In the genomic region with DNA sequence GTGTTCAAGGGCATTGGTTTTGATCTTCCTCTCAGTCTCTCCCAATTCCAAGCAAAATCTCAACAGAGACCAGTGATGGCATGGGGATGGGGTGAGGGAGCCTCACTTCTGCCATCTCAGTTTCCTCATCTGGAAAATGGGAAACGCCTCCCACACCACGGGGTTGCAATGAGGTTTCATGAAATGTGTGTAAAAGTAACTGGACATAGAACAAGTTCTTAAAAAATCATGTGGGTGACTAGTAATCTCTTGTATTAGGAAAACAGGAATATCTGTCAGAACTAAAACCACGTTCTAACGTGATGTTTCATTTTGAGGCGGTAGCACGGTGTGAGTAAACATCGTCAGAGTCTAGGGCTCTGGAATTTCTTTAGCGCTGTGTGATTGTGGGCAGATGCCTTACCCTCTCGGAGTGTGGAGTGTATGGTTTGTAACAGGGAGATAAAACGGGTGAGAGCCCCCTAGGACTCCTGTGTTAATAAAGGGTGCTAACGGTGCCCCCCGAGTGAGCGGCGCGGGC, we compare ENCODE assay signal across 8 cellular contexts. TPM values are rescaled to one million over a fixed set of nuclear protein-coding genes. Genes with fewer than 3 reads are reported as not detected.
DNase-seq lines count a peak whose midpoint lies in the region; ATAC-seq and TF ChIP-seq lines count a peak whose summit lies in the region.

No MANE protein-coding gene starts in this region.

- intact Hi-C loops in gastrocnemius medialis (cut with DNase I; ENCODE audit: low total_unique reads) = no loop called here

- DNase-seq in DMS53 treated with DMSO at 0.1 percent for 48 hours (lab: John Stamatoyannopoulos, UW; ENCODE audit: unreplicated experiment) (peak; percentile 76), DMS53 (lab: John Stamatoyannopoulos, UW) (no peak), SJSA1 (ENCODE audit: low read depth in 1 of 2, low spot score in 2 of 2) (no peak), fibroblast of pulmonary artery (ENCODE audit: low read depth) (no peak), gastrocnemius medialis (no peak), SIG-M5 (lab: John Stamatoyannopoulos, UW) (no peak), NAMALWA (ENCODE audit: low spot score) (no peak)

- in situ Hi-C loops in gastrocnemius medialis (cut with MboI; ENCODE audit: low sequenced_read_pairs in 4 of 4) = no loop called here

- H3K27me3 ChIP-seq in SJSA1 (replicated peaks) = peaks cover 14% of the 10 kb centered on the region
- H3K27me3 ChIP-seq in gastrocnemius medialis = peaks cover 0 to 2% (median 0%) of the 10 kb centered on the region in 3 donors

- no peak for TF ChIP-seq POLR2A in gastrocnemius medialis (IDR thresholded peaks at IDR 0.05)

- H3K4me3 ChIP-seq in SJSA1 (peak overlapping the region; percentile 43), fibroblast of pulmonary artery (replicated peaks; ENCODE audit: low read depth, low read length) (peak overlapping the region; percentile 55), gastrocnemius medialis (peak overlapping the region; percentile 48 to 73 (median 62))

- no peak for TF ChIP-seq CTCF in fibroblast of pulmonary artery (IDR thresholded peaks at IDR 0.05; ENCODE audit: low read length, missing control alignments)
- TF ChIP-seq CTCF in gastrocnemius medialis (IDR thresholded peaks at IDR 0.05 in 4 of 5, conservative IDR thresholded peaks at IDR 0.05 in 1 of 5) = no peak

- H3K9me3 ChIP-seq in SJSA1 (replicated peaks) = no peaks in the 10 kb centered on the region
- no peaks in the 10 kb centered on the region for H3K9me3 ChIP-seq in gastrocnemius medialis

- H3K36me3 ChIP-seq in SJSA1 (no peaks in the 10 kb centered on the region), gastrocnemius medialis (no peaks in the 10 kb centered on the region)

- H3K27ac ChIP-seq in SJSA1 (no peak overlapping the region), gastrocnemius medialis (peak overlapping the region in 1 of 4 donors; percentile 40)

- H3K4me1 ChIP-seq in SJSA1 (replicated peaks) (peaks cover 11% of the 10 kb centered on the region), gastrocnemius medialis (peaks cover 6 to 11% of the 10 kb centered on the region in 2 donors)

- ATAC-seq in HG02678 (IDR thresholded peaks at IDR 0.05; ENCODE audit: unreplicated experiment) (peak; percentile 29), gastrocnemius medialis (peak in 1 of 2 donors; percentile 49)

RNA-seq across cellular contexts. Expression of a gene that starts 55.5 kb away (rescaled TPM):
- total RNA-seq in SJSA1 (2014; rRNA removed; shearing (Covaris generic)) = 0.06 and 0.47 TPM in 2 replicates
- under 1 TPM in 3 of 4 donors, not detected in 1; 0.10 to 0.75 (median 0.36) TPM for total RNA-seq in gastrocnemius medialis
